8 cellular contexts compared by ENCODE assay signal in the genomic region with DNA sequence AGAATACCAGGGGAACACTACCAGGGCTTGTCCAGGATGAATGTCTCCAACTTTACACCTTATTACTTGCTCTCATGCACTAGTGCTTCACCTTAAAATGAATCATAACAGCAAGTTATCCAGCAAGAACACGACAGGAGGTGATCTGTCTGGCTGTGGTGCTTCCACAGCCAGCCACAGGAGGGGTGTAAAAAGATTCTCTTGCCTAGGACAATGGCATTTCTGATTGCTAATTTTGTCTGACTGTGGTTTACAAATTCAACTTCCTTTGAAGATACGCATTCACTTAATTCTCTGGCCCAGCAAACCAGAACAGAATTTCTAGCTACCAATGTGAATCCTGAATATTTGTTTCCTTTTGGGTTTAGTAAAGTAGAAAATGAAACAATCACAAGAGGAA.
DNase-seq lines count a peak whose midpoint lies in the region; ATAC-seq, FAIRE-seq and TF ChIP-seq lines count a peak whose summit lies in the region.

No MANE protein-coding gene starts in this region.

- H3K27ac ChIP-seq in coronary artery: no peak overlapping the region

- no peak for TF ChIP-seq CTCF in coronary artery (IDR thresholded peaks at IDR 0.05)

- peak; percentile 78 for ATAC-seq in GM21360 (IDR thresholded peaks at IDR 0.05; ENCODE audit: unreplicated experiment)

- no peak overlapping the region for H3K4me3 ChIP-seq in coronary artery

- FAIRE-seq in RCC 7860 (lab: Jason Lieb, UNC): peak; percentile 30

- peak; percentile 33 for DNase-seq in AG20443 (ENCODE audit: low spot score)
- peak; percentile 32 for DNase-seq in RCC 7860 (ENCODE audit: low spot score)
- peak; percentile 74 for DNase-seq in glomerular visceral epithelial cell (ENCODE audit: extremely low spot score)
- DNase-seq in NCI-H1417 treated with DMSO at 0.1 percent for 48 hours (lab: John Stamatoyannopoulos, UW): no peak
- DNase-seq in DMS79 treated with DMSO at 0.1 percent for 48 hours (lab: John Stamatoyannopoulos, UW): no peak
- no peak for DNase-seq in coronary artery (ENCODE audit: low spot score)
- no peak for DNase-seq in middle frontal gyrus (ENCODE audit: extremely low spot score, low spot score)

Comparison
In these comparisons a context has a peak if more than half of its experiments do, and no peak if none do; other contexts are left out.
1. DNase-seq: peak in AG20443 (single experiment), RCC 7860 (single experiment) and glomerular visceral epithelial cell (single experiment); none in NCI-H1417 treated with DMSO at 0.1 percent for 48 hours (single experiment), DMS79 treated with DMSO at 0.1 percent for 48 hours (single experiment), coronary artery (single experiment) and middle frontal gyrus (single experiment).